Comparison of ENCODE assay signal across 8 cellular contexts in the genomic region with DNA sequence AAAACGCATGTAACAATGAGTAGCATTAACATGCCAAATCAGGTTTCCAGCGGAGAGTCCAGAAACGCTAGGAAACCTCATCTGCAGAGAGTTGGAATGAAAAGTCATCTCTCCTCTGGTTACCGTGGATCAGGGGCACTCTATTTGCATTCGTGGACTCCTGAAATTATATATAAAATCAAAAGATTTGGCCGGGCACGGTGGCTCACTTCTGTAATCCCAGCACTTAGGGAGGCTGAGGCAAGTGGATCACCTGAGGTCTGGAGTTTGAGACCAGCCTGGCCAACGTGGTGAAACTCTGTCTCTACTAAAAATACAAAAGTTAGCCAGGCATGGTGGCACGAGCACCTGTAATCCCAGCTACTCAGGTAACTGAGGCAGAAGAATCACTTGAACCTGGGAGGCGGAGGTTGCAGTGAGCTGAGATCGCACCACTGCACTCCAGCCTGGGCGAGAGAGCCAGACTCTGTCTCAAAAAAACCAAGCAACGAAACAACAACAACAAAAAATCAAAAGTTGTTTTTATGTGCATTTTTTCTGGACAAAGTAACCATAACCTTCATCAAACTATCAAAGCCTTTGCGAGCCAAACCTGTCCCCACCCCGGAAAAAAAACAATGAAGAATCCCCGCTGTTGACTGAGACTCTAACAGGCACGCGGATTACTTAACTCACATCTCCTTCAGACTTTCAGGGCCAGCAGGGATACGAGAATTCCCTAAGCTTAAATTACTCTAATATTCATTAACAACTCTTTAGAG.
DNase-seq lines count a peak whose midpoint lies in the region; ATAC-seq, FAIRE-seq and TF ChIP-seq lines count a peak whose summit lies in the region.

No MANE protein-coding gene starts in this region.

- peaks cover 18% of the 10 kb centered on the region for H3K4me1 ChIP-seq in CD8-positive, alpha-beta T cell (ENCODE audit: insufficient read depth, low read length)
- H3K4me1 ChIP-seq in endothelial cell of umbilical vein (ENCODE audit: control insufficient read depth, extremely low read depth, insufficient read depth, low read length) (peaks cover 5% of the 10 kb centered on the region), prostate gland (replicated peaks) (no peaks in the 10 kb centered on the region)

- peak overlapping the region; percentile 69 for H3K9ac ChIP-seq in endothelial cell of umbilical vein (replicated peaks; ENCODE audit: extremely low read depth, insufficient read depth, low read length)

- peaks cover 2% of the 10 kb centered on the region for H3K36me3 Mint-ChIP-seq in CD8-positive, alpha-beta T cell

- H3K4me3 ChIP-seq in CD8-positive, alpha-beta T cell (ENCODE audit: low read depth, low read length) = peak overlapping the region; percentile 22
- peak overlapping the region; percentile 39 to 77 (median 75) for H3K4me3 ChIP-seq in endothelial cell of umbilical vein (replicated peaks in 1 of 3; ENCODE audit: insufficient read depth in 1 of 3, low read depth in 1 of 3, low read length in 3 of 3)
- peak overlapping the region; percentile 22 to 35 for H3K4me3 ChIP-seq in prostate gland

- no peaks in the 10 kb centered on the region for H3K9me3 Mint-ChIP-seq in CD8-positive, alpha-beta T cell

- H3K4me2 ChIP-seq in endothelial cell of umbilical vein (ENCODE audit: insufficient read depth, low read length) = peak overlapping the region; percentile 92

- no peak for ATAC-seq in CD8-positive, alpha-beta T cell
- ATAC-seq in GM21423 (IDR thresholded peaks at IDR 0.05; ENCODE audit: unreplicated experiment) = no peak
- ATAC-seq in HG03521 (IDR thresholded peaks at IDR 0.05; ENCODE audit: unreplicated experiment) = no peak

- H3K4me1 Mint-ChIP-seq in CD8-positive, alpha-beta T cell (ENCODE audit: low read depth) = peaks cover 20% of the 10 kb centered on the region

- no peaks in the 10 kb centered on the region for H3K36me3 ChIP-seq in CD8-positive, alpha-beta T cell (ENCODE audit: insufficient read depth, low read length)
- H3K36me3 ChIP-seq in endothelial cell of umbilical vein (ENCODE audit: control insufficient read depth in 2 of 2, extremely low read depth in 1 of 2, insufficient read depth in 2 of 2, low read length in 2 of 2) = no peaks in the 10 kb centered on the region
- no peaks in the 10 kb centered on the region for H3K36me3 ChIP-seq in prostate gland

- TF ChIP-seq POLR2A in endothelial cell of umbilical vein (IDR thresholded peaks at IDR 0.05; ENCODE audit: low read depth, low read length) = no peak
- no peak for TF ChIP-seq POLR2A in prostate gland (IDR thresholded peaks at IDR 0.05)

- no TSS peak for BruUV-seq in endothelial cell of umbilical vein (replicated peaks; lab: Mats Ljungman, UMichigan)

- no peaks in the 10 kb centered on the region for H3K9me3 ChIP-seq in CD8-positive, alpha-beta T cell (ENCODE audit: low read length)
- no peaks in the 10 kb centered on the region for H3K9me3 ChIP-seq in endothelial cell of umbilical vein (replicated peaks; ENCODE audit: control insufficient read depth, insufficient read depth, low read length)
- H3K9me3 ChIP-seq in prostate gland = no peaks in the 10 kb centered on the region

- H3K79me2 ChIP-seq in endothelial cell of umbilical vein (ENCODE audit: control insufficient read depth, insufficient read depth, low read length) = no peaks in the 10 kb centered on the region

- CTCF ChIA-PET in CD8-positive, alpha-beta T cell (lab: Charles Lee) = interaction anchor here (0.9 kb wide), 1 partner anchor 21 kb away, joined by 5 read pairs; no protein-coding TSS in a partner anchor
- CTCF ChIA-PET in endothelial cell of umbilical vein (lab: Charles Lee) = interaction anchor here (1.4 to 1.6 kb wide), 3 partner anchors 11 to 147 kb away, joined by 3 to 5 read pairs (median 4); no protein-coding TSS in a partner anchor

- H3K27ac ChIP-seq in CD8-positive, alpha-beta T cell (ENCODE audit: low read depth, low read length) = no peak overlapping the region
- H3K27ac ChIP-seq in endothelial cell of umbilical vein (ENCODE audit: insufficient read depth, low read depth, low read length) (peak overlapping the region; percentile 28), prostate gland (peak overlapping the region; percentile 50 to 58)

- no peaks in the 10 kb centered on the region for H3K9me1 ChIP-seq in endothelial cell of umbilical vein (replicated peaks; ENCODE audit: control insufficient read depth, extremely low read depth, insufficient read depth, low read length)

- FAIRE-seq in endothelial cell of umbilical vein (lab: Jason Lieb, UNC) = peak; percentile 33

- POLR2A ChIA-PET in CD8-positive, alpha-beta T cell (lab: Charles Lee) = no interaction called here
- POLR2A ChIA-PET in endothelial cell of umbilical vein (lab: Charles Lee) = no interaction called here

- no peaks in the 10 kb centered on the region for H3K27me3 ChIP-seq in CD8-positive, alpha-beta T cell (ENCODE audit: insufficient read depth, low read length)
- H3K27me3 ChIP-seq in endothelial cell of umbilical vein (ENCODE audit: control insufficient read depth in 2 of 2, insufficient read depth in 2 of 2, low read length in 2 of 2) (peaks cover 5 to 12% of the 10 kb centered on the region in 2 experiments), prostate gland (replicated peaks; ENCODE audit: insufficient read depth) (peaks cover 2% of the 10 kb centered on the region)

- 30% methylated on average over 19 of the region's 19 CpGs for WGBS in prostate gland

- peak overlapping the region; percentile 83 for H3K4me3 Mint-ChIP-seq in CD8-positive, alpha-beta T cell

- dilution Hi-C loops in endothelial cell of umbilical vein (cut with MboI; ENCODE audit: extremely low pct_ligation_motif_present, low sequenced_read_pairs) = no loop called here

- no peak for DNase-seq in CD8-positive, alpha-beta T cell
- DNase-seq in NCI-H69 (lab: John Stamatoyannopoulos, UW) (peak; percentile 66), endothelial cell of umbilical vein (ENCODE audit: low read depth, low spot score) (no peak), prostate gland (ENCODE audit: low spot score) (no peak), SKM-1 (lab: John Stamatoyannopoulos, UW; ENCODE audit: unreplicated experiment) (no peak)
- no peak for DNase-seq in stimulated activated CD4-positive, alpha-beta T cell treated with anti-CD3 and anti-CD28 coated beads, Interleukin-4, amount 100 ng/mL, for 24 hours

- H3K27ac Mint-ChIP-seq in CD8-positive, alpha-beta T cell = no peak overlapping the region

- intact Hi-C loops in CD8-positive, alpha-beta T cell (cut with DNase I, micrococcal nuclease) = loop anchor here (5.0 to 10.0 kb wide), 3 partner anchors 292 to 353 kb away; no protein-coding TSS in a partner anchor
- intact Hi-C loops in endothelial cell of umbilical vein (cut with micrococcal nuclease) (no loop called here), prostate gland (cut with DNase I) (no loop called here)

- H2AFZ ChIP-seq in endothelial cell of umbilical vein (ENCODE audit: low read depth, low read length) = peak overlapping the region; percentile 75

- H3K27me3 Mint-ChIP-seq in CD8-positive, alpha-beta T cell (ENCODE audit: low read depth) = peaks cover 15% of the 10 kb centered on the region

- H4K20me1 ChIP-seq in endothelial cell of umbilical vein (replicated peaks; ENCODE audit: control insufficient read depth, extremely low read depth, insufficient read depth, low read length) = no peaks in the 10 kb centered on the region

- no peak for TF ChIP-seq CTCF in CD8-positive, alpha-beta T cell (IDR thresholded peaks at IDR 0.05)
- TF ChIP-seq CTCF in endothelial cell of umbilical vein (IDR thresholded peaks at IDR 0.05; ENCODE audit: extremely low read depth in 1 of 2, insufficient read depth in 1 of 2, low read depth in 1 of 2, low read length in 2 of 2) (no peak), prostate gland (IDR thresholded peaks at IDR 0.05) (no peak)

TF ChIP-seq in endothelial cell of umbilical vein, 7 proteins besides CTCF, POLR2A, EP300 and RAD21:
- TF ChIP-seq JUN (IDR thresholded peaks at IDR 0.05; ENCODE audit: borderline replicate concordance, insufficient read depth, insufficient read length, low read depth) (no peak), GATA2 (IDR thresholded peaks at IDR 0.05; ENCODE audit: insufficient read depth, insufficient read length, low read depth, low read length) (no peak)

Comparison
In these comparisons a context has a peak if more than half of its experiments do, and no peak if none do; other contexts are left out.
1. H3K4me3 ChIP-seq: peak in every context shown above with its lines; median percentile 75 in endothelial cell of umbilical vein; 28 in prostate gland; 22 in CD8-positive, alpha-beta T cell.
2. intact Hi-C loops: an anchor here in CD8-positive, alpha-beta T cell (5.0 to 10.0 kb wide); none called in endothelial cell of umbilical vein and prostate gland.